Comparison of ENCODE assay signal across 9 cellular contexts in genomic region chr1:202709276-202710041, GRCh38. TPM values are rescaled to one million over a fixed set of nuclear protein-coding genes. Genes with fewer than 3 reads are reported as not detected.
DNase-seq lines count a peak whose midpoint lies in the region; ATAC-seq and TF ChIP-seq lines count a peak whose summit lies in the region.
"Had no signal": no experiment of that assay in that cellular context is flagged by ENCODE, and none has a peak within 500 bp of the region (broad histone marks: within the 10 kb centered on the region; RNA-seq: fewer than 3 reads in every experiment).

No MANE protein-coding gene starts in this region.

- H3K36me3 ChIP-seq in ectodermal cell (ENCODE audit: control insufficient read depth, insufficient read depth, low read length) (no peaks in the 10 kb centered on the region), muscle layer of duodenum (ENCODE audit: control insufficient read depth in 1 of 2, insufficient read depth in 2 of 2, low read length in 2 of 2) (no peaks in the 10 kb centered on the region), upper lobe of right lung (no peaks in the 10 kb centered on the region)

- H3K9me3 ChIP-seq in ectodermal cell (ENCODE audit: control insufficient read depth, low read length): no peaks in the 10 kb centered on the region
- H3K9me3 ChIP-seq in muscle layer of duodenum (ENCODE audit: control insufficient read depth in 1 of 2, low read length in 2 of 2): no peaks in the 10 kb centered on the region
- no peaks in the 10 kb centered on the region for H3K9me3 ChIP-seq in upper lobe of right lung
- no peaks in the 10 kb centered on the region for H3K9me3 ChIP-seq in CD4-positive, alpha-beta T cell (ENCODE audit: control insufficient read depth, low read length)

- intact Hi-C loops in upper lobe of right lung (cut with DNase I): no loop called here
- intact Hi-C loops in CD4-positive, alpha-beta T cell (cut with DNase I, micrococcal nuclease): loop anchor here in 1 of 2 experiments (10.0 kb wide), 1 partner anchor 215 kb away; no protein-coding TSS in a partner anchor

- H3K27ac ChIP-seq in ectodermal cell (ENCODE audit: insufficient read depth, low read depth, low read length, poor library complexity, severe bottlenecking) (no peak overlapping the region), muscle layer of duodenum (ENCODE audit: low read length) (no peak overlapping the region), upper lobe of right lung (no peak overlapping the region)
- H3K27ac ChIP-seq in CD4-positive, alpha-beta T cell (ENCODE audit: low read depth, low read length): no peak overlapping the region

- ATAC-seq in activated T-cell treated with anti-CD3 and anti-CD28 coated beads, Interleukin-2, amount 50 U/mL, for 72 hours (replicated peaks in 1 of 2): no peak
- ATAC-seq in upper lobe of right lung: no peak
- ATAC-seq in CD4-positive, alpha-beta T cell (ENCODE audit: poor library complexity): no peak

- H3K4me1 ChIP-seq in ectodermal cell (ENCODE audit: control insufficient read depth, insufficient read depth, low read length) (peaks cover 32% of the 10 kb centered on the region), muscle layer of duodenum (ENCODE audit: control insufficient read depth in 1 of 2, insufficient read depth in 2 of 2, low read length in 2 of 2) (peaks cover 0 to 18% of the 10 kb centered on the region in 2 donors), upper lobe of right lung (peaks cover 9% of the 10 kb centered on the region)

- H3K27me3 ChIP-seq in ectodermal cell (ENCODE audit: control insufficient read depth, insufficient read depth, low read length, poor library complexity, severe bottlenecking): peaks cover 56% of the 10 kb centered on the region
- H3K27me3 ChIP-seq in muscle layer of duodenum (ENCODE audit: low read depth, low read length): peaks cover 45% of the 10 kb centered on the region
- peaks cover 75% of the 10 kb centered on the region for H3K27me3 ChIP-seq in upper lobe of right lung
- H3K27me3 ChIP-seq in CD4-positive, alpha-beta T cell (ENCODE audit: control insufficient read depth, insufficient read depth, low read length): peaks cover 71% of the 10 kb centered on the region

- no peaks in the 10 kb centered on the region for H3K36me3 Mint-ChIP-seq in activated T-cell treated with anti-CD3 and anti-CD28 coated beads, Interleukin-2, amount 50 U/mL, for 72 hours (ENCODE audit: insufficient read depth in 2 of 2)
- H3K36me3 Mint-ChIP-seq in activated T-cell treated with anti-CD3 and anti-CD28 coated beads, Interleukin-2, amount 50 U/mL, for 24 hours (ENCODE audit: low read depth): no peaks in the 10 kb centered on the region
- no peaks in the 10 kb centered on the region for H3K36me3 Mint-ChIP-seq in CD4-positive, alpha-beta T cell (ENCODE audit: low read depth)

- 4% methylated on average over 34 of the region's 34 CpGs for WGBS in ectodermal cell, 2 experiments

- TF ChIP-seq CTCF in upper lobe of right lung (IDR thresholded peaks at IDR 0.05) (no peak), GM13977 (IDR thresholded peaks at IDR 0.05; ENCODE audit: extremely low read depth, insufficient read depth, missing control alignments) (no peak)
- no peak for TF ChIP-seq CTCF in CD4-positive, alpha-beta T cell (IDR thresholded peaks at IDR 0.05)

- no peak for DNase-seq in activated T-cell treated with anti-CD3 and anti-CD28 coated beads, Interleukin-2, amount 50 U/mL, for 72 hours
- DNase-seq in activated T-cell treated with anti-CD3 and anti-CD28 coated beads, Interleukin-2, amount 50 U/mL, for 24 hours: no peak
- DNase-seq in upper lobe of right lung (no peak), GM13977 (ENCODE audit: low spot score) (no peak), inferior parietal cortex (ENCODE audit: extremely low spot score) (no peak)
- no peak for DNase-seq in CD4-positive, alpha-beta T cell
- DNase-seq: GOT3 had no signal

- no peak overlapping the region for H3K27ac Mint-ChIP-seq in activated T-cell treated with anti-CD3 and anti-CD28 coated beads, Interleukin-2, amount 50 U/mL, for 72 hours
- H3K27ac Mint-ChIP-seq in activated T-cell treated with anti-CD3 and anti-CD28 coated beads, Interleukin-2, amount 50 U/mL, for 24 hours: no peak overlapping the region
- no peak overlapping the region for H3K27ac Mint-ChIP-seq in CD4-positive, alpha-beta T cell

- no peaks in the 10 kb centered on the region for H3K4me1 Mint-ChIP-seq in activated T-cell treated with anti-CD3 and anti-CD28 coated beads, Interleukin-2, amount 50 U/mL, for 72 hours (ENCODE audit: low read depth)
- peaks cover 8% of the 10 kb centered on the region for H3K4me1 Mint-ChIP-seq in activated T-cell treated with anti-CD3 and anti-CD28 coated beads, Interleukin-2, amount 50 U/mL, for 24 hours (ENCODE audit: low read depth)
- no peaks in the 10 kb centered on the region for H3K4me1 Mint-ChIP-seq in CD4-positive, alpha-beta T cell (ENCODE audit: low read depth)

- CTCF ChIA-PET in CD4-positive, alpha-beta T cell (lab: Charles Lee): no interaction called here

- in situ Hi-C loops in GM13977 (cut with MboI; ENCODE audit: low pct_unique_long_range_greater_than_20kb, low sequenced_read_pairs, unreplicated experiment): loop anchor here (25.0 kb wide), 2 partner anchors 247 to 522 kb away; partner anchors contain the start of gene LGR6

- H3K4me3 ChIP-seq in ectodermal cell (ENCODE audit: insufficient read depth, low read depth, low read length) (peak overlapping the region; percentile 41), muscle layer of duodenum (ENCODE audit: low read depth in 1 of 2, low read length in 2 of 2) (peak overlapping the region; percentile 33 to 62), upper lobe of right lung (peak overlapping the region; percentile 29)

- POLR2A ChIA-PET in CD4-positive, alpha-beta T cell (lab: Charles Lee): interaction anchor here (0.6 kb wide), 1 partner anchor 110 kb away, joined by 3 read pairs; no protein-coding TSS in a partner anchor

- peak overlapping the region; percentile 0 to 34 for H3K4me3 Mint-ChIP-seq in activated T-cell treated with anti-CD3 and anti-CD28 coated beads, Interleukin-2, amount 50 U/mL, for 72 hours
- H3K4me3 Mint-ChIP-seq in activated T-cell treated with anti-CD3 and anti-CD28 coated beads, Interleukin-2, amount 50 U/mL, for 24 hours: no peak overlapping the region
- no peak overlapping the region for H3K4me3 Mint-ChIP-seq in CD4-positive, alpha-beta T cell

- H3K27me3 Mint-ChIP-seq in activated T-cell treated with anti-CD3 and anti-CD28 coated beads, Interleukin-2, amount 50 U/mL, for 72 hours (ENCODE audit: low read depth): peaks cover 73% of the 10 kb centered on the region
- peaks cover 81% of the 10 kb centered on the region for H3K27me3 Mint-ChIP-seq in activated T-cell treated with anti-CD3 and anti-CD28 coated beads, Interleukin-2, amount 50 U/mL, for 24 hours
- peaks cover 79% of the 10 kb centered on the region for H3K27me3 Mint-ChIP-seq in CD4-positive, alpha-beta T cell

- no peaks in the 10 kb centered on the region for H3K9me3 Mint-ChIP-seq in activated T-cell treated with anti-CD3 and anti-CD28 coated beads, Interleukin-2, amount 50 U/mL, for 72 hours
- no peaks in the 10 kb centered on the region for H3K9me3 Mint-ChIP-seq in activated T-cell treated with anti-CD3 and anti-CD28 coated beads, Interleukin-2, amount 50 U/mL, for 24 hours
- no peaks in the 10 kb centered on the region for H3K9me3 Mint-ChIP-seq in CD4-positive, alpha-beta T cell

RNA-seq across cellular contexts. Expression of gene SYT2, which starts 0.8 kb away (rescaled TPM):
- total RNA-seq in activated T-cell treated with anti-CD3 and anti-CD28 coated beads, Interleukin-2, amount 50 U/mL, for 72 hours: under 1 TPM in 1 of 2 donors, not detected in 1; 0.02 TPM
- 3.4 TPM for polyA plus RNA-seq in ectodermal cell (2013, experiment 1 of 4)
- 4.1 TPM for polyA plus RNA-seq in ectodermal cell (2013, experiment 2 of 4)
- polyA plus RNA-seq in ectodermal cell (2013, experiment 3 of 4): 2.4 TPM
- 3.0 TPM for polyA plus RNA-seq in ectodermal cell (2013, experiment 4 of 4)
- total RNA-seq in upper lobe of right lung: 0.06 TPM
- total RNA-seq in CD4-positive, alpha-beta T cell: not detected

Comparison
In these comparisons a context has a peak if more than half of its experiments do, and no peak if none do; other contexts are left out.
1. H3K4me3 Mint-ChIP-seq: peak in activated T-cell treated with anti-CD3 and anti-CD28 coated beads, Interleukin-2, amount 50 U/mL, for 72 hours (2 of 2); none in activated T-cell treated with anti-CD3 and anti-CD28 coated beads, Interleukin-2, amount 50 U/mL, for 24 hours (single experiment) and CD4-positive, alpha-beta T cell (single experiment).
2. Peak in every context shown above with its lines, with median percentiles within 50 percentile points of each other: H3K4me3 ChIP-seq.